19 cellular contexts compared by ENCODE assay signal in the genomic region with DNA sequence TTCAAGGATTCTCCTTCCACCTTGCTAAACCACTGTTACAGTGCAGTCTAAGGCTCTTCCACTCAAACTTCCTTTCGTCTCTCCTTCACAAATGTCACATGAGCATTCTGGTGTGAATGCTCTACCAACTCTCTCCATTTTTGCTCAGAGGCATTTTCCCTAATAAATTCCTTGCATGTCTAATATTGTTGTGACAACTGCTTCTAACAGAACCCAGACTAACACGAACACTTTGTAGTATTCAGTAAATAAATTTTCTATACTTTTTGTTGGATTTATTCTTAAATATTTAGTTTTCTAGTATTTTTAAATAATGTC.
"Had no signal": no experiment of that assay in that cellular context is flagged by ENCODE, and none has a peak within 500 bp of the region (broad histone marks: within the 10 kb centered on the region; RNA-seq: fewer than 3 reads in every experiment).

No MANE protein-coding gene starts in this region.

- H3K4me3 Mint-ChIP-seq: activated CD8-positive, alpha-beta T cell treated with anti-CD3 and anti-CD28 coated beads, Interleukin-2, amount 10 ng/mL, durations not matched to agents 7 days and 5 days; activated naive CD4-positive, alpha-beta T cell treated with anti-CD3 and anti-CD28 coated beads, Interleukin-2, amount 10 ng/mL, durations not matched to agents 7 days and 5 days; activated T-helper 17 cell treated with anti-CD3 and anti-CD28 coated beads, Interleukin-2, amount 50 U/mL, for 72 hours; brain; neural crest cell; stimulated activated naive B cell treated with anti-CD40 and anti-IgM and Interleukin-4, amounts not matched to agents 10 μg/mL and 1 μg/mL and 100 μg/mL, for 72 hours; T-helper 2 cell treated with Interferon-gamma antibody and Interleukin-4, amounts not matched to agents 5 μg/mL and 100 μg/mL, for 36 hours; type B pancreatic cell had no signal

- ATAC-seq: activated CD8-positive, alpha-beta T cell treated with anti-CD3 and anti-CD28 coated beads, Interleukin-2, amount 10 ng/mL, durations not matched to agents 7 days and 5 days; activated T-helper 17 cell treated with anti-CD3 and anti-CD28 coated beads, Interleukin-2, amount 50 U/mL, for 72 hours; heart left ventricle; stimulated activated naive B cell treated with anti-CD40 and anti-IgM and Interleukin-4, amounts not matched to agents 10 μg/mL and 1 μg/mL and 100 μg/mL, for 72 hours had no signal

- H3K27me3 ChIP-seq: adrenal gland, heart left ventricle, pancreas had no signal

- H3K27ac ChIP-seq: adrenal gland, heart left ventricle, left ventricle myocardium inferior, skin epidermis, VCaP had no signal

- FAIRE-seq: frontal cortex, pancreas had no signal

- H3K9me3 Mint-ChIP-seq: activated T-helper 17 cell treated with anti-CD3 and anti-CD28 coated beads, Interleukin-2, amount 50 U/mL, for 72 hours; neural crest cell; T-helper 2 cell treated with Interferon-gamma antibody and Interleukin-4, amounts not matched to agents 5 μg/mL and 100 μg/mL, for 36 hours; type B pancreatic cell had no signal

- H3K9me3 ChIP-seq: adrenal gland, heart left ventricle, left ventricle myocardium inferior, pancreas had no signal

- H3K27me3 Mint-ChIP-seq: activated naive CD4-positive, alpha-beta T cell treated with anti-CD3 and anti-CD28 coated beads, Interleukin-2, amount 10 ng/mL, durations not matched to agents 7 days and 5 days; activated T-helper 17 cell treated with anti-CD3 and anti-CD28 coated beads, Interleukin-2, amount 50 U/mL, for 72 hours; brain; stimulated activated naive B cell treated with anti-CD40 and anti-IgM and Interleukin-4, amounts not matched to agents 10 μg/mL and 1 μg/mL and 100 μg/mL, for 72 hours; type B pancreatic cell had no signal

- H3K27ac Mint-ChIP-seq: activated CD8-positive, alpha-beta T cell treated with anti-CD3 and anti-CD28 coated beads, Interleukin-2, amount 10 ng/mL, durations not matched to agents 7 days and 5 days; activated naive CD4-positive, alpha-beta T cell treated with anti-CD3 and anti-CD28 coated beads, Interleukin-2, amount 10 ng/mL, durations not matched to agents 7 days and 5 days; activated T-helper 17 cell treated with anti-CD3 and anti-CD28 coated beads, Interleukin-2, amount 50 U/mL, for 72 hours; stimulated activated naive B cell treated with anti-CD40 and anti-IgM and Interleukin-4, amounts not matched to agents 10 μg/mL and 1 μg/mL and 100 μg/mL, for 72 hours; T-helper 2 cell treated with Interferon-gamma antibody and Interleukin-4, amounts not matched to agents 5 μg/mL and 100 μg/mL, for 36 hours; type B pancreatic cell had no signal

- H3K36me3 ChIP-seq: adrenal gland, heart left ventricle, left ventricle myocardium inferior, pancreas had no signal

- DNase-seq: activated CD4-positive, alpha-beta T cell treated with anti-CD3 and anti-CD28 coated beads for 4 hours; activated CD8-positive, alpha-beta T cell treated with anti-CD3 and anti-CD28 coated beads, Interleukin-2, amount 10 ng/mL, durations not matched to agents 7 days and 5 days; activated naive CD4-positive, alpha-beta T cell treated with anti-CD3 and anti-CD28 coated beads, Interleukin-2, amount 10 ng/mL, durations not matched to agents 7 days and 5 days; adrenal gland; heart left ventricle; islet precursor cell; left ventricle myocardium inferior; pancreas; SHP77 treated with DMSO at 0.1 percent for 48 hours; stimulated activated naive B cell treated with anti-CD40 and anti-IgM and Interleukin-4, amounts not matched to agents 10 μg/mL and 1 μg/mL and 100 μg/mL, for 72 hours; substantia nigra had no signal

- H3K4me3 ChIP-seq: adrenal gland, heart left ventricle, left ventricle myocardium inferior, pancreas, skin epidermis had no signal
